8 cellular contexts compared by ENCODE assay signal in genomic region chr1:78004719-78005346, GRCh38. TPM values are rescaled to one million over a fixed set of nuclear protein-coding genes. Genes with fewer than 3 reads are reported as not detected.
DNase-seq lines count a peak whose midpoint lies in the region; ATAC-seq and TF ChIP-seq lines count a peak whose summit lies in the region.

DNAJB4 (plus strand) TSS chr1:78004939; CDS start chr1:78005111, 172 bp downstream.

- DNase-seq in AG04449 (ENCODE audit: low read depth, low spot score) (peak; percentile 92), NCI-H82 treated with DMSO at 0.1 percent for 48 hours (lab: John Stamatoyannopoulos, UW; ENCODE audit: unreplicated experiment) (peak; percentile 93), epithelial cell of proximal tubule (ENCODE audit: low read depth) (peak; percentile 96), middle frontal gyrus (ENCODE audit: extremely low spot score, low spot score) (peak; percentile 87)
- peak; percentile 36 for DNase-seq in activated CD8-positive, alpha-beta memory T cell treated with anti-CD3 and anti-CD28 coated beads, Interleukin-2, amount 50 U/mL, for 4 hours

- peak within 1 kb of the TSS; percentile 92 for H3K27ac Mint-ChIP-seq in stimulated activated memory B cell treated with anti-CD40 and anti-IgM and Interleukin-4, amounts not matched to agents 10 μg/mL and 1 μg/mL and 100 μg/mL, for 72 hours

- H3K9me3 Mint-ChIP-seq in stimulated activated memory B cell treated with anti-CD40 and anti-IgM and Interleukin-4, amounts not matched to agents 10 μg/mL and 1 μg/mL and 100 μg/mL, for 72 hours = no peaks in the 10 kb centered on the region

- H3K4me3 Mint-ChIP-seq in stimulated activated memory B cell treated with anti-CD40 and anti-IgM and Interleukin-4, amounts not matched to agents 10 μg/mL and 1 μg/mL and 100 μg/mL, for 72 hours = peak within 1 kb of the TSS; percentile 86

- TF ChIP-seq CTCF in AG04449 (IDR thresholded peaks at IDR 0.05; ENCODE audit: insufficient read depth, low read length, missing control alignments) (no peak), epithelial cell of proximal tubule (conservative IDR thresholded peaks at IDR 0.05; ENCODE audit: low read depth, low read length) (no peak)

- POLR2A ChIA-PET in AG04449 (lab: Yijun Ruan, JAX) = interaction anchor here (0.6 to 4.6 kb wide), 17 partner anchors 9 to 500 kb away, joined by 3 to 60 read pairs (median 4); partner anchors contain the start of genes FUBP1, MIGA1 and NEXN

- ATAC-seq in GM18868 (IDR thresholded peaks at IDR 0.05; ENCODE audit: unreplicated experiment) (peak; percentile 98), HG03108 (IDR thresholded peaks at IDR 0.05; ENCODE audit: unreplicated experiment) (peak; percentile 97)
- ATAC-seq in stimulated activated memory B cell treated with anti-CD40 and anti-IgM and Interleukin-4, amounts not matched to agents 10 μg/mL and 1 μg/mL and 100 μg/mL, for 72 hours = peak; percentile 100

- H3K36me3 Mint-ChIP-seq in stimulated activated memory B cell treated with anti-CD40 and anti-IgM and Interleukin-4, amounts not matched to agents 10 μg/mL and 1 μg/mL and 100 μg/mL, for 72 hours = no peaks in the 10 kb centered on the region

- H3K4me3 ChIP-seq in AG04449 (ENCODE audit: low read depth, low read length) = peak within 1 kb of the TSS; percentile 61
- peak within 1 kb of the TSS; percentile 70 for H3K4me3 ChIP-seq in epithelial cell of proximal tubule (ENCODE audit: low read depth, low read length)

- CTCF ChIA-PET in AG04449 (lab: Yijun Ruan, JAX) = interaction anchor here (1.0 to 5.5 kb wide), 9 partner anchors 8 to 322 kb away, joined by 3 to 59 read pairs (median 4); partner anchors contain the start of gene FUBP1

- H3K27me3 Mint-ChIP-seq in stimulated activated memory B cell treated with anti-CD40 and anti-IgM and Interleukin-4, amounts not matched to agents 10 μg/mL and 1 μg/mL and 100 μg/mL, for 72 hours = no peaks in the 10 kb centered on the region

- peaks cover 47% of the 10 kb centered on the region for H3K4me1 Mint-ChIP-seq in stimulated activated memory B cell treated with anti-CD40 and anti-IgM and Interleukin-4, amounts not matched to agents 10 μg/mL and 1 μg/mL and 100 μg/mL, for 72 hours

RNA-seq across cellular contexts. Expression of gene DNAJB4, which starts in this region (rescaled TPM):
- total RNA-seq in epithelial cell of proximal tubule = 3.6 and 10.9 TPM in 2 replicates

Comparison
In these comparisons a context has a peak if more than half of its experiments do, and no peak if none do; other contexts are left out.
1. Peak in every context shown above with its lines: DNase-seq, ATAC-seq and H3K4me3 ChIP-seq.
2. DNase-seq: peak in every context shown above with its lines; median percentile 96 in epithelial cell of proximal tubule; 93 in NCI-H82 treated with DMSO at 0.1 percent for 48 hours; 92 in AG04449; 87 in middle frontal gyrus; 36 in activated CD8-positive, alpha-beta memory T cell treated with anti-CD3 and anti-CD28 coated beads, Interleukin-2, amount 50 U/mL, for 4 hours.